Comparison of ENCODE assay signal across 8 cellular contexts in the genomic region with DNA sequence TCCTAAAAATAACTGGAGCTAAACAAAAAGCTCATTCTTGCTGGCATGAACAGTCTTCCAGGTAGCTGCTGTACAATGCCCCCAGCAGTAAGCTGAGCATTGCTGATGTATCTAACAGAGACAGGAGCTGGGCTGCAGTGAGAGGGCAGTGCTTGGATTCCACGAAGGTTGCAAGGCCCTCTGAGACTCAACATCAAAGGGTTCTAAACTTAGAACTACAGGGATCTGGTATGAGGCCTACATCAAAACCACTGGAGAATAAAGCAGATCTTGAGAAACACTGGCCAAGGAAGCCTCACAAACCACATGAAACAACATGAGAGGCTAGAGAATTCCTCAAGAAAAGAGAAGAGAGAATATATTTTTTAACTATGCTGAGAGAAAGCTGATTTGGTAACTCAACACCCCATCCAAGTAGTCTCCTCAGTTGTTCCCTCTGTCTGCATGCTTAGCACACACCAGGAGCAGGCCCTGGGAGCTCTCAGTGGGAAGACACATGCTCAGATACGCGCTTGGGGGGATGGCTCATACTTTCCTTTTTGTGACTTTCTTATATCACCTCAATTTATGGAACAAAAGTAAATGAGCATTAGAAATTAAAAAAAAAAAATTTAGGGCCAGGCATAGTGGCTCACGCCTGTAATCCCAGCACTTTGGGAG. TPM values are rescaled to one million over a fixed set of nuclear protein-coding genes. Genes with fewer than 3 reads are reported as not detected.
DNase-seq lines count a peak whose midpoint lies in the region; ATAC-seq and TF ChIP-seq lines count a peak whose summit lies in the region.

No MANE protein-coding gene starts in this region.

- peaks cover 2% of the 10 kb centered on the region; the same call in 1 of the 2 replicates for H4K20me1 ChIP-seq in DND-41 (ENCODE audit: insufficient read depth, low read length)

- H3K27me3 Mint-ChIP-seq in endothelial cell (ENCODE audit: unreplicated experiment): peaks cover 2% of the 10 kb centered on the region

- no peak for TF ChIP-seq CTCF in DND-41 (IDR thresholded peaks at IDR 0.05; ENCODE audit: borderline replicate concordance, extremely low read depth, low read length, poor library complexity, severe bottlenecking)
- TF ChIP-seq CTCF in endothelial cell (IDR thresholded peaks at IDR 0.05; ENCODE audit: unreplicated experiment): no peak
- TF ChIP-seq CTCF in upper lobe of right lung (IDR thresholded peaks at IDR 0.05): no peak

- H3K9me3 ChIP-seq in DND-41 (ENCODE audit: insufficient read depth, low read length, severe bottlenecking) (no peaks in the 10 kb centered on the region), upper lobe of right lung (no peaks in the 10 kb centered on the region)

- intact Hi-C loops in upper lobe of right lung (cut with DNase I): no loop called here

- H3K79me2 ChIP-seq in DND-41 (ENCODE audit: insufficient read depth, low read length): no peaks in the 10 kb centered on the region

- no peak overlapping the region for H3K4me2 ChIP-seq in DND-41 (ENCODE audit: insufficient read depth, low read length)

- H3K4me1 ChIP-seq in DND-41 (ENCODE audit: insufficient read depth, low read length) (peaks cover 8% of the 10 kb centered on the region), upper lobe of right lung (peaks cover 19% of the 10 kb centered on the region)

- H3K27ac ChIP-seq in DND-41 (ENCODE audit: low read length) (no peak overlapping the region), upper lobe of right lung (no peak overlapping the region)

- DNase-seq in DND-41 (peak; percentile 21), SK-MEL-5 (ENCODE audit: low read depth, low spot score) (peak; percentile 86), endothelial cell (ENCODE audit: low spot score) (no peak), pons (ENCODE audit: low spot score) (peak; percentile 56), upper lobe of right lung (no peak), SIG-M5 treated with dmso at 0.1 percent for 504 hours (lab: John Stamatoyannopoulos, UW; ENCODE audit: unreplicated experiment) (no peak)

- no peaks in the 10 kb centered on the region for H3K9me3 Mint-ChIP-seq in endothelial cell (ENCODE audit: unreplicated experiment)

- ATAC-seq in DND-41 (ENCODE audit: insufficient read depth, low read depth): peak; percentile 83
- no peak for ATAC-seq in upper lobe of right lung
- ATAC-seq in GM21515 (IDR thresholded peaks at IDR 0.05; ENCODE audit: unreplicated experiment): no peak
- no peak for ATAC-seq in GM19467 (IDR thresholded peaks at IDR 0.05; ENCODE audit: unreplicated experiment)

- H3K27ac Mint-ChIP-seq in endothelial cell (ENCODE audit: unreplicated experiment): peak overlapping the region; percentile 54

- H3K36me3 Mint-ChIP-seq in endothelial cell (ENCODE audit: low read depth, unreplicated experiment): peaks cover 3% of the 10 kb centered on the region

- H3K27me3 ChIP-seq in DND-41 (ENCODE audit: insufficient read depth, low read length, poor library complexity) (no peaks in the 10 kb centered on the region), upper lobe of right lung (no peaks in the 10 kb centered on the region)

- no peak overlapping the region for H3K9ac ChIP-seq in DND-41 (ENCODE audit: low read depth, low read length)

- H3K4me3 ChIP-seq in DND-41 (ENCODE audit: low read depth in 1 of 2, low read length in 2 of 2) (no peak overlapping the region), upper lobe of right lung (no peak overlapping the region)

- in situ Hi-C loops in SK-MEL-5 (cut with HindIII; ENCODE audit: low pct_unique_long_range_greater_than_20kb, low sequenced_read_pairs): no loop called here

- H3K36me3 ChIP-seq in DND-41 (ENCODE audit: insufficient read depth, low read length): peaks cover 7% of the 10 kb centered on the region; the same call in 1 of the 2 replicates
- H3K36me3 ChIP-seq in upper lobe of right lung: peaks cover 13% of the 10 kb centered on the region

- no peak overlapping the region for H3K4me3 Mint-ChIP-seq in endothelial cell (ENCODE audit: unreplicated experiment)

- peaks cover 43% of the 10 kb centered on the region for H3K4me1 Mint-ChIP-seq in endothelial cell (ENCODE audit: unreplicated experiment)

- no peak overlapping the region for H2AFZ ChIP-seq in DND-41 (ENCODE audit: low read depth, low read length)

RNA-seq across cellular contexts. Expression of a gene that starts 27.7 kb away (rescaled TPM):
- total RNA-seq in SK-MEL-5 (2014; rRNA removed; shearing (Covaris generic)): 31.1 and 32.8 TPM in 2 replicates
- polyA plus RNA-seq in SK-MEL-5 (2015; cell fraction: cytosol; rRNA removed): 26.3 and 35.3 TPM in 2 replicates
- polyA plus RNA-seq in SK-MEL-5 (2015; cell fraction: nucleus; rRNA removed): 8.7 and 11.2 TPM in 2 replicates
- total RNA-seq in endothelial cell (ENCODE audit: unreplicated experiment) (12.2 TPM), upper lobe of right lung (12.7 TPM)

RNA-seq across cellular contexts. Expression of a gene that starts 43.9 kb away (rescaled TPM):
- 22.1 and 26.5 TPM in 2 replicates for total RNA-seq in SK-MEL-5 (2014; rRNA removed; shearing (Covaris generic))
- polyA plus RNA-seq in SK-MEL-5 (2015; cell fraction: cytosol; rRNA removed): 21.4 and 31.7 TPM in 2 replicates
- 17.6 and 26.0 TPM in 2 replicates for polyA plus RNA-seq in SK-MEL-5 (2015; cell fraction: nucleus; rRNA removed)
- total RNA-seq in endothelial cell (ENCODE audit: unreplicated experiment) (5.6 TPM), upper lobe of right lung (4.8 TPM)

Comparison
In these comparisons a context has a peak if more than half of its experiments do, and no peak if none do; other contexts are left out.
1. DNase-seq: peak in DND-41 (single experiment), SK-MEL-5 (single experiment) and pons (single experiment); none in endothelial cell (single experiment), upper lobe of right lung (single experiment) and SIG-M5 treated with dmso at 0.1 percent for 504 hours (single experiment).